Comparison of ENCODE assay signal across 9 cellular contexts in genomic region chr17:40110457-40110856, GRCh38. TPM values are rescaled to one million over a fixed set of nuclear protein-coding genes. Genes with fewer than 3 reads are reported as not detected.
DNase-seq lines count a peak whose midpoint lies in the region; ATAC-seq and TF ChIP-seq lines count a peak whose summit lies in the region.
"Had no signal": no experiment of that assay in that cellular context is flagged by ENCODE, and none has a peak within 500 bp of the region (broad histone marks: within the 10 kb centered on the region; RNA-seq: fewer than 3 reads in every experiment).

No MANE protein-coding gene starts in this region.

- no peak overlapping the region for H4K8ac ChIP-seq in neuronal stem cell (ENCODE audit: low read depth, low read length)

- H3K14ac ChIP-seq in neuronal stem cell (ENCODE audit: low read length) = no peak overlapping the region

- H3K36me3 Mint-ChIP-seq in endothelial cell (ENCODE audit: low read depth, unreplicated experiment) = no peaks in the 10 kb centered on the region
- no peaks in the 10 kb centered on the region for H3K36me3 Mint-ChIP-seq in activated naive CD4-positive, alpha-beta T cell treated with anti-CD3 and anti-CD28 coated beads for 36 hours (ENCODE audit: low read depth)

- TF ChIP-seq CTCF in AG10803 (conservative IDR thresholded peaks at IDR 0.05; ENCODE audit: low read length) (no peak), endothelial cell (IDR thresholded peaks at IDR 0.05; ENCODE audit: unreplicated experiment) (no peak)

- H3K27ac ChIP-seq in KOPT-K1 (ENCODE audit: low read depth, low read length, poor library complexity, severe bottlenecking) = peak overlapping the region; percentile 69
- peak overlapping the region; percentile 97 for H3K27ac ChIP-seq in neuronal stem cell (replicated peaks; ENCODE audit: low read length)

- H2BK120ac ChIP-seq in neuronal stem cell (ENCODE audit: low read depth, low read length) = no peak overlapping the region

- peaks cover 1% of the 10 kb centered on the region for H3K79me1 ChIP-seq in neuronal stem cell (ENCODE audit: low read depth, low read length)

- peak overlapping the region; percentile 82 for H3K18ac ChIP-seq in neuronal stem cell (ENCODE audit: low read length)

- H3K36me3 ChIP-seq in KOPT-K1 (ENCODE audit: insufficient read depth, low read length) = no peaks in the 10 kb centered on the region
- no peaks in the 10 kb centered on the region for H3K36me3 ChIP-seq in neuronal stem cell (replicated peaks in 1 of 2; ENCODE audit: control insufficient read depth in 2 of 2, insufficient read depth in 2 of 2, low read length in 2 of 2)

- WGBS in neuronal stem cell (ENCODE audit: extremely low coverage in 2 of 2, insufficient read length in 2 of 2, insufficient replicate concordance in 1 of 2), 2 donors = no CpG with 5 or more reads among the region's 1 CpG

- H3K9ac ChIP-seq in neuronal stem cell (ENCODE audit: low read depth, low read length, poor library complexity) = no peak overlapping the region

- peaks cover 52 to 65% of the 10 kb centered on the region in 2 donors for H3K4me1 ChIP-seq in neuronal stem cell (ENCODE audit: control insufficient read depth in 2 of 2, insufficient read depth in 1 of 2, low read depth in 1 of 2, low read length in 2 of 2)

- H3K27ac Mint-ChIP-seq in endothelial cell (ENCODE audit: unreplicated experiment) = peak overlapping the region; percentile 26
- no peak overlapping the region for H3K27ac Mint-ChIP-seq in activated naive CD4-positive, alpha-beta T cell treated with anti-CD3 and anti-CD28 coated beads for 36 hours

- H3K4me2 ChIP-seq in neuronal stem cell (ENCODE audit: insufficient read depth, low read length, poor library complexity, severe bottlenecking) = peak overlapping the region; percentile 38

- no peak overlapping the region for H3K4ac ChIP-seq in neuronal stem cell (ENCODE audit: low read length)

- H3K9me3 Mint-ChIP-seq in endothelial cell (ENCODE audit: unreplicated experiment) = no peaks in the 10 kb centered on the region
- no peaks in the 10 kb centered on the region for H3K9me3 Mint-ChIP-seq in activated naive CD4-positive, alpha-beta T cell treated with anti-CD3 and anti-CD28 coated beads for 36 hours

- H2BK5ac ChIP-seq in neuronal stem cell (ENCODE audit: low read length) = peak overlapping the region; percentile 79

- ATAC-seq in HG02571 (IDR thresholded peaks at IDR 0.05; ENCODE audit: unreplicated experiment) (no peak), HG03039 (IDR thresholded peaks at IDR 0.05; ENCODE audit: unreplicated experiment) (no peak)

- H3K4me3 Mint-ChIP-seq in endothelial cell (ENCODE audit: unreplicated experiment) = no peak overlapping the region
- H3K4me3 Mint-ChIP-seq in activated naive CD4-positive, alpha-beta T cell treated with anti-CD3 and anti-CD28 coated beads for 36 hours = no peak overlapping the region

- no peaks in the 10 kb centered on the region for H3K27me3 ChIP-seq in neuronal stem cell (ENCODE audit: control insufficient read depth in 3 of 3, insufficient read depth in 3 of 3, low read depth in 1 of 3, low read length in 3 of 3)

- DNase-seq in AG10803 (ENCODE audit: low read depth) (no peak), endothelial cell (ENCODE audit: low spot score) (no peak), neuronal stem cell (ENCODE audit: low spot score) (no peak), NCI-H2196 (lab: John Stamatoyannopoulos, UW; ENCODE audit: unreplicated experiment) (no peak)
- no peak for DNase-seq in activated naive CD4-positive, alpha-beta T cell treated with anti-CD3 and anti-CD28 coated beads for 36 hours
- DNase-seq: NCI-H2081 treated with DMSO at 0.1 percent for 48 hours had no signal

- H2BK12ac ChIP-seq in neuronal stem cell (ENCODE audit: low read length) = no peak overlapping the region

- CTCF ChIA-PET in activated naive CD4-positive, alpha-beta T cell treated with anti-CD3 and anti-CD28 coated beads for 36 hours (lab: Charles Lee) = interaction anchor here (0.8 to 6.5 kb wide), 16 partner anchors 9 to 188 kb away, joined by 3 to 90 read pairs (median 24); partner anchors contain the start of genes CSF3, MED24, MSL1 and NR1D1

- H2BK15ac ChIP-seq in neuronal stem cell (ENCODE audit: low read length) = no peak overlapping the region

- H3K9me3 ChIP-seq in KOPT-K1 (ENCODE audit: insufficient read depth, low read length, poor library complexity, severe bottlenecking) (no peaks in the 10 kb centered on the region), neuronal stem cell (replicated peaks in 1 of 2; ENCODE audit: control insufficient read depth in 2 of 2, insufficient read depth in 1 of 2, low read depth in 1 of 2, low read length in 2 of 2) (no peaks in the 10 kb centered on the region)

- H3K4me1 Mint-ChIP-seq in endothelial cell (ENCODE audit: unreplicated experiment) = peaks cover 77% of the 10 kb centered on the region
- H3K4me1 Mint-ChIP-seq in activated naive CD4-positive, alpha-beta T cell treated with anti-CD3 and anti-CD28 coated beads for 36 hours (ENCODE audit: low read depth) = peaks cover 80% of the 10 kb centered on the region

- intact Hi-C loops in activated naive CD4-positive, alpha-beta T cell treated with anti-CD3 and anti-CD28 coated beads for 36 hours (cut with micrococcal nuclease) = loop anchor here (5.0 kb wide), 1 partner anchor 42 kb away; no protein-coding TSS in a partner anchor

- peak overlapping the region; percentile 68 for H2AFZ ChIP-seq in neuronal stem cell (ENCODE audit: low read length)

- no peak overlapping the region for H4K91ac ChIP-seq in neuronal stem cell (ENCODE audit: low read depth, low read length, poor library complexity)

- H3K4me3 ChIP-seq in AG10803 (ENCODE audit: low read length) (peak overlapping the region; percentile 16; the same call in 1 of the 2 replicates), neuronal stem cell (ENCODE audit: low read length in 2 of 2) (no peak overlapping the region)

- no peak overlapping the region for H3K23ac ChIP-seq in neuronal stem cell (ENCODE audit: low read depth, low read length, poor library complexity)

- peaks cover 18% of the 10 kb centered on the region for H3K27me3 Mint-ChIP-seq in endothelial cell (ENCODE audit: unreplicated experiment)
- no peaks in the 10 kb centered on the region for H3K27me3 Mint-ChIP-seq in activated naive CD4-positive, alpha-beta T cell treated with anti-CD3 and anti-CD28 coated beads for 36 hours (ENCODE audit: low read depth)

- peak overlapping the region; percentile 10 for H2AK5ac ChIP-seq in neuronal stem cell (ENCODE audit: low read depth, low read length)

RNA-seq across cellular contexts. Expression of gene NR1D1, which starts 10.1 kb away (rescaled TPM):
- 2.6 TPM for total RNA-seq in endothelial cell (ENCODE audit: unreplicated experiment)
- polyA plus RNA-seq in neuronal stem cell (2013, experiment 1 of 2) = 5.0 TPM
- polyA plus RNA-seq in neuronal stem cell (2013, experiment 2 of 2) = 4.8 TPM
- total RNA-seq in activated naive CD4-positive, alpha-beta T cell treated with anti-CD3 and anti-CD28 coated beads for 36 hours = 1 to 10 TPM; 9.0 to 9.1 TPM

RNA-seq across cellular contexts. Expression of gene MSL1, which starts 11.3 kb away (rescaled TPM):
- 96.2 TPM for total RNA-seq in endothelial cell (ENCODE audit: unreplicated experiment)
- polyA plus RNA-seq in neuronal stem cell (2013, experiment 1 of 2) = 106 TPM
- 110 TPM for polyA plus RNA-seq in neuronal stem cell (2013, experiment 2 of 2)
- 10 to 100 TPM; 72.1 to 72.2 TPM for total RNA-seq in activated naive CD4-positive, alpha-beta T cell treated with anti-CD3 and anti-CD28 coated beads for 36 hours

RNA-seq across cellular contexts. Expression of gene CASC3, which starts 29.9 kb away (rescaled TPM):
- total RNA-seq in endothelial cell (ENCODE audit: unreplicated experiment) = 96.4 TPM
- polyA plus RNA-seq in neuronal stem cell (2013, experiment 1 of 2) = 70.7 TPM
- 70.5 TPM for polyA plus RNA-seq in neuronal stem cell (2013, experiment 2 of 2)
- 100 to 1,000 TPM; 104 TPM for total RNA-seq in activated naive CD4-positive, alpha-beta T cell treated with anti-CD3 and anti-CD28 coated beads for 36 hours

RNA-seq across cellular contexts. Expression of gene THRA, which starts 47.7 kb away (rescaled TPM):
- 13.6 TPM for total RNA-seq in endothelial cell (ENCODE audit: unreplicated experiment)
- polyA plus RNA-seq in neuronal stem cell (2013, experiment 1 of 2) = 13.2 TPM
- polyA plus RNA-seq in neuronal stem cell (2013, experiment 2 of 2) = 13.2 TPM
- 10 to 100 TPM; 10.2 to 11.2 TPM for total RNA-seq in activated naive CD4-positive, alpha-beta T cell treated with anti-CD3 and anti-CD28 coated beads for 36 hours

RNA-seq across cellular contexts. Expression of gene MED24, which starts 56.2 kb away (rescaled TPM):
- total RNA-seq in endothelial cell (ENCODE audit: unreplicated experiment) = 111 TPM
- 61.9 TPM for polyA plus RNA-seq in neuronal stem cell (2013, experiment 1 of 2)
- 61.2 TPM for polyA plus RNA-seq in neuronal stem cell (2013, experiment 2 of 2)
- 100 to 1,000 TPM; 107 TPM for total RNA-seq in activated naive CD4-positive, alpha-beta T cell treated with anti-CD3 and anti-CD28 coated beads for 36 hours
